In genomic region chr15:67521770-67522568, GRCh38 we compare ENCODE assay signal across 8 cellular contexts. TPM values are rescaled to one million over a fixed set of nuclear protein-coding genes. Genes with fewer than 3 reads are reported as not detected.
DNase-seq lines count a peak whose midpoint lies in the region; ATAC-seq and TF ChIP-seq lines count a peak whose summit lies in the region.

No MANE protein-coding gene starts in this region.

- H3K79me2 ChIP-seq in smooth muscle cell (ENCODE audit: low read depth), result peaks cover 24% of the 10 kb centered on the region

- DNase-seq in NCI-H510A treated with DMSO at 0.1 percent for 48 hours (lab: John Stamatoyannopoulos, UW), result peak; percentile 30
- no peak for DNase-seq in NCI-H510A (lab: John Stamatoyannopoulos, UW)
- peak; percentile 34 for DNase-seq in MV-4-11 (lab: John Stamatoyannopoulos, UW)
- DNase-seq in astrocyte of the cerebellum (ENCODE audit: low read depth), result no peak
- no peak for DNase-seq in smooth muscle cell (lab: John Stamatoyannopoulos, UW; ENCODE audit: unreplicated experiment)
- no peak for DNase-seq in activated CD4-positive, alpha-beta T cell treated with anti-CD3 and anti-CD28 coated beads, Interleukin-2, amount 50 U/mL, for 4 hours

- H3K27me3 ChIP-seq in smooth muscle cell (ENCODE audit: low read depth), result no peaks in the 10 kb centered on the region

- H3K9me3 ChIP-seq in iPS-18c (ENCODE audit: control insufficient read depth, insufficient read depth, low read length) (peaks cover 3% of the 10 kb centered on the region), smooth muscle cell (replicated peaks; ENCODE audit: low read depth) (no peaks in the 10 kb centered on the region)

- H4K20me1 ChIP-seq in smooth muscle cell (ENCODE audit: low read depth), result peaks cover 28% of the 10 kb centered on the region

- no peaks in the 10 kb centered on the region for H3K36me3 ChIP-seq in smooth muscle cell (ENCODE audit: low read depth)

- peak overlapping the region; percentile 97 for H3K4me2 ChIP-seq in smooth muscle cell

- no peak for ATAC-seq in HG03039 (IDR thresholded peaks at IDR 0.05; ENCODE audit: unreplicated experiment)

- H3F3A ChIP-seq in smooth muscle cell (ENCODE audit: low read depth), result no peaks in the 10 kb centered on the region

- peaks cover 21% of the 10 kb centered on the region for H3K4me1 ChIP-seq in smooth muscle cell (ENCODE audit: low read depth)

- TF ChIP-seq CTCF in astrocyte of the cerebellum (IDR thresholded peaks at IDR 0.05; ENCODE audit: low read depth, low read length, missing control alignments), result no peak
- no peak for TF ChIP-seq CTCF in smooth muscle cell (IDR thresholded peaks at IDR 0.05; ENCODE audit: borderline replicate concordance, insufficient read depth, poor library complexity, severe bottlenecking)

- H2AFZ ChIP-seq in smooth muscle cell (ENCODE audit: low read depth), result peak overlapping the region; percentile 96

- peak overlapping the region; percentile 84 for H3K27ac ChIP-seq in smooth muscle cell (ENCODE audit: low read depth)

- H3K4me3 ChIP-seq in astrocyte of the cerebellum (ENCODE audit: low read depth, low read length), result peak overlapping the region; percentile 77
- H3K4me3 ChIP-seq in iPS-18c (ENCODE audit: insufficient read depth, low read depth, low read length), result peak overlapping the region; percentile 86
- peak overlapping the region; percentile 73 for H3K4me3 ChIP-seq in smooth muscle cell

- in situ Hi-C loops in astrocyte of the cerebellum (cut with HindIII; ENCODE audit: low sequenced_read_pairs), result loop anchor here (5.0 kb wide), 1 partner anchor 90 kb away; no protein-coding TSS in a partner anchor

- 10% methylated on average over 23 of the region's 23 CpGs for WGBS in smooth muscle cell (ENCODE audit: low lambda C conversion rate)

- H3K9ac ChIP-seq in smooth muscle cell (ENCODE audit: low read depth), result peak overlapping the region; percentile 87

RNA-seq across cellular contexts. Expression of gene C15orf61, which starts 1.0 kb away (rescaled TPM):
- total RNA-seq in smooth muscle cell, result 0.81 and 8.0 TPM in 2 replicates
- polyA plus RNA-seq in smooth muscle cell, result 5.6 and 5.9 TPM in 2 replicates

RNA-seq across cellular contexts. Expression of gene MAP2K5, which starts 20.5 kb away (rescaled TPM):
- total RNA-seq in smooth muscle cell, result 4.4 and 6.9 TPM in 2 replicates
- polyA plus RNA-seq in smooth muscle cell, result 7.4 and 18.3 TPM in 2 replicates

Comparison
In these comparisons a context has a peak if more than half of its experiments do, and no peak if none do; other contexts are left out.
1. DNase-seq: peak in NCI-H510A treated with DMSO at 0.1 percent for 48 hours (single experiment) and MV-4-11 (single experiment); none in NCI-H510A (single experiment), astrocyte of the cerebellum (single experiment), smooth muscle cell (single experiment) and activated CD4-positive, alpha-beta T cell treated with anti-CD3 and anti-CD28 coated beads, Interleukin-2, amount 50 U/mL, for 4 hours (0 of 2).
2. Peak in every context shown above with its lines, with median percentiles within 50 percentile points of each other: H3K4me3 ChIP-seq.